Comparison of ENCODE assay signal across 21 cellular contexts in the genomic region with DNA sequence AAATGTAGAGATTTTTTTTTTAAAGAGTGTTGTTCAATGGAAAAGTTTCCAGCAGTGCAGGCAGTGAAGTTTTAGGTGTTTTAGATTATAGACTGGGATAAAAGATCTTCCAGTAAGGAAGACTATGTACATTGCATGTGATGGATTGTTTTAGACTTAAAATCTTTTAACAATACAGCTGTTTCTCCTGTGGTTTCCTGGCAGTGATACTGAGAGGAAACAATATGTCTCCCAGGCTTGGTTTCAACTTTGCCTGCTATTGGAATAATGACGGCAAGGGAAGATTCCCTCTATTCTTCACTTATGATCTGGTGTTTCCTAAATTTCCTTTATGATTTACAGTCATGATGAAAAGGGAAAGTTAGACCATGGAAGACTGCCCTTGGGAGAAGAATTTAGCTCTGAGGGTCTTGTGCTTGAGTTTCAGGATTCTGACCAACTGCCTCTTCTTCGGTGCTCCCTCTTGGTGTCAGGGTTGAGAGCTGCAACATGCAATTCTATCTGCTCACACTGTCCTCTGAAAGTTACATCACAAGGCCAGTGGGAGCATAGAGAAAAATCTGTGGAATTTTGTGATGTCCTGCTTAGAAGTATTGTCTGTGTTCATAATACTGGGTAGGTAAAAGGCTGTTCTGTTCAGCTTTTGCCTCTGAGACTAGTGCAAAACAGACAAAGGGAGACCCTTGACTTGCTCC.
DNase-seq lines count a peak whose midpoint lies in the region; ATAC-seq and TF ChIP-seq lines count a peak whose summit lies in the region.
"Had no signal": no experiment of that assay in that cellular context is flagged by ENCODE, and none has a peak within 500 bp of the region (broad histone marks: within the 10 kb centered on the region; RNA-seq: fewer than 3 reads in every experiment).

No MANE protein-coding gene starts in this region.

- TF ChIP-seq CTCF in Loucy (conservative IDR thresholded peaks at IDR 0.05; ENCODE audit: low read length) = 0 out of 2 replicates have a peak, but pooled peaks have one; percentile 12
- no peak for TF ChIP-seq CTCF in Calu3 (IDR thresholded peaks at IDR 0.05; ENCODE audit: unreplicated experiment)

- no peak overlapping the region for H3K4me3 ChIP-seq in Loucy (ENCODE audit: low read length, poor library complexity, severe bottlenecking)
- H3K4me3 ChIP-seq: heart left ventricle, suprapubic skin had no signal

- BruUV-seq in Calu3 (replicated peaks; lab: Mats Ljungman, UMichigan) = no TSS peak

- H3K27me3 ChIP-seq in Loucy (ENCODE audit: insufficient read depth, low read length, poor library complexity, severe bottlenecking) = no peaks in the 10 kb centered on the region
- H3K27me3 ChIP-seq: heart left ventricle, suprapubic skin had no signal

- peak overlapping the region; percentile 27 for H3K27ac ChIP-seq in caudate nucleus (ENCODE audit: low read depth, low read length)
- H3K27ac ChIP-seq: heart left ventricle, suprapubic skin, WERI-Rb-1 had no signal

- no peak overlapping the region for H3K9ac ChIP-seq in Loucy (ENCODE audit: low read depth, low read length, poor library complexity, severe bottlenecking)

- H3K27me3 Mint-ChIP-seq in Calu3 (ENCODE audit: unreplicated experiment) = no peaks in the 10 kb centered on the region
- H3K27me3 Mint-ChIP-seq: activated naive CD4-positive, alpha-beta T cell treated with anti-CD3 and anti-CD28 coated beads, Interleukin-2, amount 10 ng/mL, durations not matched to agents 7 days and 5 days; stimulated activated memory B cell treated with anti-CD40 and anti-IgM and Interleukin-4, amounts not matched to agents 10 μg/mL and 1 μg/mL and 100 μg/mL, for 72 hours had no signal

- no peaks in the 10 kb centered on the region for H3K79me2 ChIP-seq in Loucy (ENCODE audit: insufficient read depth, low read length)

- H3K9me2 ChIP-seq in Loucy (replicated peaks; ENCODE audit: low read depth, low read length) = no peaks in the 10 kb centered on the region

- intact Hi-C loops in Right ventricle myocardium inferior (cut with DNase I) (no loop called here), Calu3 (cut with micrococcal nuclease; ENCODE audit: unreplicated experiment) (no loop called here)

- peaks cover 20% of the 10 kb centered on the region for H3K4me1 ChIP-seq in Loucy (ENCODE audit: insufficient read depth, low read length, poor library complexity, severe bottlenecking)
- H3K4me1 ChIP-seq: heart left ventricle, suprapubic skin had no signal

- no peaks in the 10 kb centered on the region for H3K9me3 Mint-ChIP-seq in Calu3 (ENCODE audit: low read depth, unreplicated experiment)
- H3K9me3 Mint-ChIP-seq: activated CD4-positive, alpha-beta T cell treated with anti-CD3 and anti-CD28 coated beads, Interleukin-2, amount 10 ng/mL, durations not matched to agents 24 days and 14 days; activated naive CD4-positive, alpha-beta T cell treated with anti-CD3 and anti-CD28 coated beads, Interleukin-2, amount 10 ng/mL, durations not matched to agents 7 days and 5 days; stimulated activated memory B cell treated with anti-CD40 and anti-IgM and Interleukin-4, amounts not matched to agents 10 μg/mL and 1 μg/mL and 100 μg/mL, for 72 hours had no signal

- H3K4me1 Mint-ChIP-seq in Calu3 (ENCODE audit: low read depth, unreplicated experiment) = no peaks in the 10 kb centered on the region
- H3K4me1 Mint-ChIP-seq: activated naive CD4-positive, alpha-beta T cell treated with anti-CD3 and anti-CD28 coated beads, Interleukin-2, amount 10 ng/mL, durations not matched to agents 7 days and 5 days had no signal

- no peak overlapping the region for H3K4me3 Mint-ChIP-seq in Calu3 (ENCODE audit: low read depth, unreplicated experiment)
- H3K4me3 Mint-ChIP-seq: activated CD4-positive, alpha-beta T cell treated with anti-CD3 and anti-CD28 coated beads, Interleukin-2, amount 10 ng/mL, durations not matched to agents 24 days and 14 days; activated naive CD4-positive, alpha-beta T cell treated with anti-CD3 and anti-CD28 coated beads, Interleukin-2, amount 10 ng/mL, durations not matched to agents 7 days and 5 days; stimulated activated memory B cell treated with anti-CD40 and anti-IgM and Interleukin-4, amounts not matched to agents 10 μg/mL and 1 μg/mL and 100 μg/mL, for 72 hours had no signal

- ATAC-seq in HG03520 (IDR thresholded peaks at IDR 0.05; ENCODE audit: unreplicated experiment) = no peak
- no peak for ATAC-seq in GM18520 (IDR thresholded peaks at IDR 0.05; ENCODE audit: unreplicated experiment)
- no peak for ATAC-seq in Right ventricle myocardium inferior
- ATAC-seq: heart left ventricle had no signal

- H3K36me3 ChIP-seq in Loucy (ENCODE audit: insufficient read depth, low read length) = no peaks in the 10 kb centered on the region
- H3K36me3 ChIP-seq: heart left ventricle, suprapubic skin, WERI-Rb-1 had no signal

- no peaks in the 10 kb centered on the region for H3F3A ChIP-seq in Loucy (ENCODE audit: low read depth)

- no peaks in the 10 kb centered on the region for H4K20me1 ChIP-seq in Loucy (ENCODE audit: insufficient read depth, low read length, poor library complexity, severe bottlenecking)

- H3K27ac Mint-ChIP-seq in Calu3 (ENCODE audit: unreplicated experiment) = no peak overlapping the region
- H3K27ac Mint-ChIP-seq: activated CD4-positive, alpha-beta T cell treated with anti-CD3 and anti-CD28 coated beads, Interleukin-2, amount 10 ng/mL, durations not matched to agents 24 days and 14 days; activated naive CD4-positive, alpha-beta T cell treated with anti-CD3 and anti-CD28 coated beads, Interleukin-2, amount 10 ng/mL, durations not matched to agents 7 days and 5 days; stimulated activated memory B cell treated with anti-CD40 and anti-IgM and Interleukin-4, amounts not matched to agents 10 μg/mL and 1 μg/mL and 100 μg/mL, for 72 hours had no signal

- CTCF ChIA-PET in Calu3 (lab: Charles Lee) = interaction anchor here (0.6 to 0.7 kb wide), 2 partner anchors 11 to 143 kb away, joined by 3 to 5 read pairs; no protein-coding TSS in a partner anchor

- peak overlapping the region; percentile 12 for H3K4me2 ChIP-seq in Loucy (ENCODE audit: low read depth, low read length, poor library complexity, severe bottlenecking)

- no peaks in the 10 kb centered on the region for H3K9me3 ChIP-seq in Loucy (ENCODE audit: insufficient read depth, low read depth, low read length)
- H3K9me3 ChIP-seq: heart left ventricle, suprapubic skin had no signal

- peak overlapping the region; percentile 1; the same call in 1 of the 2 replicates for H2AFZ ChIP-seq in Loucy (ENCODE audit: low read length)

- H3K36me3 Mint-ChIP-seq in Calu3 (ENCODE audit: insufficient read depth, unreplicated experiment) = no peaks in the 10 kb centered on the region
- H3K36me3 Mint-ChIP-seq: activated naive CD4-positive, alpha-beta T cell treated with anti-CD3 and anti-CD28 coated beads, Interleukin-2, amount 10 ng/mL, durations not matched to agents 7 days and 5 days; stimulated activated memory B cell treated with anti-CD40 and anti-IgM and Interleukin-4, amounts not matched to agents 10 μg/mL and 1 μg/mL and 100 μg/mL, for 72 hours had no signal

- DNase-seq in AG20443 (ENCODE audit: low spot score) (peak; percentile 47), caudate nucleus (lab: John Stamatoyannopoulos, UW) (no peak), myocyte (ENCODE audit: low read depth) (peak; percentile 36), Right ventricle myocardium inferior (ENCODE audit: missing footprints) (no peak), Calu3 (no peak)
- DNase-seq: activated CD4-positive, alpha-beta T cell treated with anti-CD3 and anti-CD28 coated beads, Interleukin-2, amount 10 ng/mL, durations not matched to agents 24 days and 14 days; activated naive CD4-positive, alpha-beta T cell treated with anti-CD3 and anti-CD28 coated beads, Interleukin-2, amount 10 ng/mL, durations not matched to agents 7 days and 5 days; activated T-cell treated with anti-CD3 and anti-CD28 coated beads, Interleukin-2, amount 50 U/mL, for 48 hours; C1 segment of cervical spinal cord; dermis blood vessel endothelial cell; heart left ventricle; NCI-H146; NCI-H2171; NCI-H524 treated with DMSO at 0.1 percent for 48 hours; stimulated activated CD4-positive, alpha-beta T cell treated with anti-CD3 and anti-CD28 coated beads, Interleukin-4, amount 100 ng/mL, for 1 hour; WERI-Rb-1 had no signal

Comparison
In these comparisons a context has a peak if more than half of its experiments do, and no peak if none do; other contexts are left out.
1. DNase-seq: peak in AG20443 (single experiment) and myocyte (single experiment); none in caudate nucleus (0 of 61), Right ventricle myocardium inferior (single experiment) and Calu3 (single experiment).